ENCODE assay signal across 8 cellular contexts in the genomic region with DNA sequence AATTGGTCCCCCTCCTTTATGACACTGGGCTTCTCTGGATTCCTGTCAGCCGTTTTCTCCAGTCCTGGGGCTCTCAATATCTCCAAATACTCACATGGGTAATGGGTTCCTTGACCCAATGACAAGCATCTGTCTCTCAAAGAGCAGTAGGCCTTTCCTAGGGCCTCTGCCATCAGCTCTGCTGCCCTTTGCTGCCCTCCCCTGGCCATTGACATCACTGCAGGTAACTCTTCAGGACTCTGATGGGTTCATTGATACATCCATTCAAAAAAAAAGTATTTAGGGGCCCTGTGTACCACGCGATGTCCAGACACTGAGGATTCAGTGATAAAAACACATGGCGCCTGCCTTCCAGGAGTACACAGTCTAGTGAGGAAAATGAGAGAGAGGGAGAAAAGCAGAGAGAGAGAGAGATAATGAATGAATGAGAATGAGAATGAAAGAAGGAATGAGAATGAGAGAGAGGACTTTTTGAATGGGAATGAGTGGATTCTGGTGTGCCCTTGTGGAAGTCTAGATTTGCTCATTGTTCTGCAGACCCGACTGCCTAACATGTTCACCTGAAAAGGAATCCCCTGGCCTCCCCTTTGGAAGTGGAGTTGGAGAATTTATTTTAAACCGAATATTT. TPM values are rescaled to one million over a fixed set of nuclear protein-coding genes. Genes with fewer than 3 reads are reported as not detected.
A peak's percentile ranks its signal among the peaks of the same experiment; 100 is the strongest.
DNase-seq lines count a peak whose midpoint lies in the region; ATAC-seq, FAIRE-seq and TF ChIP-seq lines count a peak whose summit lies in the region.

No MANE protein-coding gene starts in this region.

- DNase-seq in activated gamma-delta T cell treated with Interleukin-2 at 50 U/mL for 16 hours (peak; percentile 62), activated gamma-delta T cell (lab: John Stamatoyannopoulos, UW) (no peak), NCI-H1105 (lab: John Stamatoyannopoulos, UW) (peak; percentile 63), cerebellum (ENCODE audit: low spot score) (peak; percentile 83), HepG2 (ENCODE audit: low spot score) (peak; percentile 43)
- peak; percentile 76 for DNase-seq in activated CD4-positive, CD25-positive, alpha-beta regulatory T cell treated with anti-CD3 and anti-CD28 coated beads, Interleukin-2, amount 50 U/mL, for 72 hours
- peak; percentile 27 to 59 (median 31) for DNase-seq in stimulated activated CD4-positive, alpha-beta T cell treated with anti-CD3 and anti-CD28 coated beads, TNF-alpha, amount 100 ng/mL, for 1 hour (ENCODE audit: low read depth in 3 of 3, low spot score in 1 of 3)

- H3K79me2 ChIP-seq in HepG2 (ENCODE audit: insufficient read depth, low read length), result no peaks in the 10 kb centered on the region

- POLR2A ChIA-PET in HepG2 (lab: Yijun Ruan, JAX), result no interaction called here

- in situ Hi-C loops in HepG2 (cut with HindIII; ENCODE audit: extremely low pct_ligation_motif_present, low pct_unique_long_range_greater_than_20kb), result loop anchor here (10.0 kb wide), 1 partner anchor 348 kb away; no protein-coding TSS in a partner anchor

- TF ChIP-seq EP300 in HepG2 (IDR thresholded peaks at IDR 0.05; ENCODE audit: low read depth in 2 of 2, low read length in 2 of 2), result no peak
- TF ChIP-seq EP300 in HepG2 (CRISPR knock-in tag; IDR thresholded peaks at IDR 0.05; ENCODE audit: borderline replicate concordance), result no peak

- peak; percentile 83 for ATAC-seq in HG02623 (IDR thresholded peaks at IDR 0.05; ENCODE audit: unreplicated experiment)
- peak; percentile 93 for ATAC-seq in HepG2

- H3K27me3 ChIP-seq in HepG2 (ENCODE audit: control insufficient read depth in 1 of 2, insufficient read depth in 2 of 2, low read length in 2 of 2), result peaks cover 0 to 5% of the 10 kb centered on the region in 2 experiments; a peak in 2 of 5 replicates

- H3K9ac ChIP-seq in HepG2 (ENCODE audit: insufficient read depth, low read depth, low read length), result no peak overlapping the region

- no peaks in the 10 kb centered on the region for H3K36me3 ChIP-seq in HepG2 (replicated peaks in 1 of 2; ENCODE audit: control insufficient read depth in 1 of 2, insufficient read depth in 2 of 2, low read length in 2 of 2)

- WGBS in HepG2 (ENCODE audit: low lambda C conversion rate), result 13% methylated on average over 6 of the region's 6 CpGs

- no peak overlapping the region for H3K4me3 ChIP-seq in HepG2 (replicated peaks in 1 of 3; ENCODE audit: insufficient read depth in 1 of 3, low read depth in 2 of 3, low read length in 3 of 3)

- peak; percentile 86 for TF ChIP-seq CTCF in HepG2 (CRISPR knock-in tag; IDR thresholded peaks at IDR 0.05)

- no peak for TF ChIP-seq POLR2A in HepG2 (IDR thresholded peaks at IDR 0.05; ENCODE audit: insufficient read depth in 1 of 2, low read depth in 2 of 2, low read length in 2 of 2)

- no TSS peak for BruUV-seq in HepG2 (replicated peaks; lab: Mats Ljungman, UMichigan)

- no peak for FAIRE-seq in HepG2 (lab: Jason Lieb, UNC)

- CTCF ChIA-PET in HepG2 (lab: Yijun Ruan, JAX; ENCODE audit: low intra/inter-chr PET ratio, low total read pairs), result interaction anchor here (0.7 to 1.8 kb wide), 3 partner anchors 90 to 344 kb away, joined by 3 to 8 read pairs (median 7); no protein-coding TSS in a partner anchor

- H3K4me1 ChIP-seq in HepG2 (ENCODE audit: insufficient read depth, low read length), result no peaks in the 10 kb centered on the region

- intact Hi-C loops in HepG2 (cut with micrococcal nuclease; ENCODE audit: unreplicated experiment), result loop anchor here (1.0 kb wide), 2 partner anchors 89 to 344 kb away; no protein-coding TSS in a partner anchor

- peak; percentile 43; the same call in 1 of the 2 replicates for TF ChIP-seq RAD21 in HepG2 (CRISPR knock-in tag; IDR thresholded peaks at IDR 0.05)

- no peak overlapping the region for H3K27ac ChIP-seq in HepG2 (ENCODE audit: extremely low read length, insufficient read depth, low read length)

- no peaks in the 10 kb centered on the region for H3K9me3 ChIP-seq in HepG2 (ENCODE audit: low read length)

- no peaks in the 10 kb centered on the region for H4K20me1 ChIP-seq in HepG2 (ENCODE audit: insufficient read depth, low read length)

- H3K4me2 ChIP-seq in HepG2 (ENCODE audit: low read depth, low read length), result no peak overlapping the region

- H2AFZ ChIP-seq in HepG2 (ENCODE audit: low read length), result no peak overlapping the region

TF ChIP-seq in HepG2, 621 proteins besides CTCF, POLR2A, EP300 and RAD21:
- TF ChIP-seq, protein P1, sequence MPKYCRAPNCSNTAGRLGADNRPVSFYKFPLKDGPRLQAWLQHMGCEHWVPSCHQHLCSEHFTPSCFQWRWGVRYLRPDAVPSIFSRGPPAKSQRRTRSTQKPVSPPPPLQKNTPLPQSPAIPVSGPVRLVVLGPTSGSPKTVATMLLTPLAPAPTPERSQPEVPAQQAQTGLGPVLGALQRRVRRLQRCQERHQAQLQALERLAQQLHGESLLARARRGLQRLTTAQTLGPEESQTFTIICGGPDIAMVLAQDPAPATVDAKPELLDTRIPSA (CRISPR knock-in tag; IDR thresholded peaks at IDR 0.05; ENCODE audit: borderline replicate concordance), result no peak
- TF ChIP-seq SMC3 (IDR thresholded peaks at IDR 0.05; ENCODE audit: low read length) (peak; percentile 90), DMAP1 (CRISPR knock-in tag; IDR thresholded peaks at IDR 0.05) (no peak), FOXC1 (CRISPR knock-in tag; IDR thresholded peaks at IDR 0.05; ENCODE audit: borderline replicate concordance) (no peak), ZNF331 (CRISPR knock-in tag; IDR thresholded peaks at IDR 0.05) (no peak), PITX1 (CRISPR knock-in tag; IDR thresholded peaks at IDR 0.05) (no peak), NFATC3 (CRISPR knock-in tag; IDR thresholded peaks at IDR 0.05) (0 out of 2 replicates have a peak, but pooled peaks have one; percentile 45), XRCC5 (optimal IDR thresholded peaks at IDR 0.05; ENCODE audit: low read length) (peak; percentile 65), ZSCAN22 (CRISPR knock-in tag; IDR thresholded peaks at IDR 0.05) (no peak), YY1 (IDR thresholded peaks at IDR 0.05; ENCODE audit: insufficient read depth, insufficient replicate concordance, low read depth, low read length) (no peak), STAG1 (CRISPR knock-in tag; IDR thresholded peaks at IDR 0.05) (peak; percentile 79)
- TF ChIP-seq, protein P2, sequence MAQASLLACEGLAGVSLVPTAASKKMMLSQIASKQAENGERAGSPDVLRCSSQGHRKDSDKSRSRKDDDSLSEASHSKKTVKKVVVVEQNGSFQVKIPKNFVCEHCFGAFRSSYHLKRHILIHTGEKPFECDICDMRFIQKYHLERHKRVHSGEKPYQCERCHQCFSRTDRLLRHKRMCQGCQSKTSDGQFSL (CRISPR knock-in tag; IDR thresholded peaks at IDR 0.05), result no peak

RNA-seq across cellular contexts. Expression of a gene that starts 42.6 kb away (rescaled TPM):
- total RNA-seq in cerebellum, result 2.9 TPM
- total RNA-seq in HepG2 (2016; rRNA removed; fragmentation: Illumina TruSeq; extraction: Trizol), result 0.69 and 0.89 TPM in 2 replicates
- 0.35 and 0.40 TPM in 2 replicates for total RNA-seq in HepG2 (2016; cell fraction: cytosol; rRNA removed; fragmentation: Illumina TruSeq; extraction: Trizol; ENCODE audit: low read depth)
- total RNA-seq in HepG2 (2016; cell fraction: insoluble cytoplasmic fraction; rRNA removed; fragmentation: Illumina TruSeq; extraction: Trizol), result 0.82 and 0.86 TPM in 2 replicates
- total RNA-seq in HepG2 (2016; cell fraction: membrane; rRNA removed; fragmentation: Illumina TruSeq; extraction: Trizol), result 0.34 and 0.40 TPM in 2 replicates
- total RNA-seq in HepG2 (2016; cell fraction: nucleus; rRNA removed; fragmentation: Illumina TruSeq; extraction: Trizol), result 1.2 and 1.8 TPM in 2 replicates
- 0.71 and 0.90 TPM in 2 replicates for polyA plus RNA-seq in HepG2 (2011; rRNA removed)
- 0.81 and 0.97 TPM in 2 replicates for polyA plus RNA-seq in HepG2 (2011; cell fraction: cytosol; rRNA removed)
- polyA plus RNA-seq in HepG2 (2011; cell fraction: nucleus; rRNA removed), result 0.11 and 0.23 TPM in 2 replicates
- polyA plus RNA-seq in HepG2 (2012), result 0.67 and 2.1 TPM in 2 replicates
- polyA plus RNA-seq in HepG2 (2016; cell fraction: cytosol; fragmentation: Illumina TruSeq; extraction: Trizol; ENCODE audit: low read depth), result 0.12 and 0.19 TPM in 2 replicates
- 1.1 and 1.3 TPM in 2 replicates for polyA plus RNA-seq in HepG2 (2016; cell fraction: insoluble cytoplasmic fraction; fragmentation: Illumina TruSeq; extraction: Trizol; ENCODE audit: low read depth)
- polyA plus RNA-seq in HepG2 (2016; cell fraction: membrane; fragmentation: Illumina TruSeq; extraction: Trizol; ENCODE audit: low read depth), result 0.26 and 0.30 TPM in 2 replicates
- 1.5 and 2.6 TPM in 2 replicates for polyA plus RNA-seq in HepG2 (2016; cell fraction: nucleus; fragmentation: Illumina TruSeq; extraction: Trizol; ENCODE audit: insufficient read depth, low read depth)
- polyA minus RNA-seq in HepG2 (2011; rRNA and poly(A)+ RNA removed; ENCODE audit: low replicate concordance), result 1.1 and 4.7 TPM in 2 replicates
- polyA minus RNA-seq in HepG2 (2011; cell fraction: cytosol; rRNA and poly(A)+ RNA removed), result 0.30 and 0.88 TPM in 2 replicates
- 0.64 and 0.75 TPM in 2 replicates for polyA minus RNA-seq in HepG2 (2011; cell fraction: nucleus; rRNA and poly(A)+ RNA removed)
